Comparison of ENCODE assay signal across 8 cellular contexts in the genomic region with DNA sequence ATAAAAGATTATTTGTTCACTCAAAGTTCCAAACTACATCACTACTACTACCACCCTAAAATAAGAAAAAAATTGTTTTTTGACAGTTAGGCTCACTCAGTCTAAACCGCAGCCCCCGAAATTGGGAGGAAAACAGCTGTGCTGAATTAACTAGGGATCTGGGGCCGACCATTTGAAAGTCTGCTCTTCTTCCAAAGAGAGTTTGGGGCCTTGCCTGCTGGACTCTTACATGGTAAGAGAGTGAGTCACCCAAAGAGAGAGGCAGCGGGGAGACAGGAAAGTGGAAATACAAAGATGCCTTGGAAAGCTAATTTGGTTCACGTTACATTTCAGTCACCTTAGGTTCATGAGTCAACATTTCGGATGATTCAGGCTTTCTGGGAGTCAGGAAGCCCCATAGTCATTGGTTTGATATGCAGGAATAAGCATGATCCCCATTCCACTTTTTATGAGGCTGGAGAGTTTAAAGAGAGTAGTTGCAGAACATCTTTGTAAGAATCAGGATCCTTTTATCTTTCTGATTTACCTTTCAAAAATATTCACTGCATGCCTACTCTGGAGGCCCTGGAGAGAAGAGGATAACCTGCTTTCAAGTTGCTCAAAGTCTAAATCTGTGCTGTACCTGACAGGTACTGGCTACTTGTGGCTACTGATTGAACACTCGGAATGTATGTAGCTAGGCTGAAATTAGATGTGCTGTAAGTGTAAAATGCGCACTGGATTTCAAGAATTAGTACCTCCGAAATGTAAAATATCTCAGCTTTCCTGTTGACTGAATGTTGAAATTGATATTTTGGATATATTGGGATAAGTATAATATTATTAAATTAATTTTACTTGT. TPM values are rescaled to one million over a fixed set of nuclear protein-coding genes. Genes with fewer than 3 reads are reported as not detected.
DNase-seq lines count a peak whose midpoint lies in the region; ATAC-seq, FAIRE-seq and TF ChIP-seq lines count a peak whose summit lies in the region.

No MANE protein-coding gene starts in this region.

- H2BK12ac ChIP-seq in H1 (ENCODE audit: low read depth, low read length): peak overlapping the region; percentile 52; the same call in 1 of the 2 replicates

- no peaks in the 10 kb centered on the region for H3K27me3 ChIP-seq in MM.1S (replicated peaks; ENCODE audit: insufficient read depth, low read length)
- no peaks in the 10 kb centered on the region for H3K27me3 ChIP-seq in H1 (replicated peaks in 1 of 4; ENCODE audit: control insufficient read depth in 3 of 4, extremely low read depth in 1 of 4, insufficient read depth in 3 of 4, low read length in 3 of 4)
- H3K27me3 ChIP-seq in lung (ENCODE audit: control insufficient read depth, insufficient read depth): no peaks in the 10 kb centered on the region
- H3K27me3 ChIP-seq in stomach: no peaks in the 10 kb centered on the region

- H3K27ac ChIP-seq in MM.1S (ENCODE audit: low read length) (no peak overlapping the region), H1 (ENCODE audit: low read depth, low read length) (peak overlapping the region; percentile 51), lung (ENCODE audit: low read depth in 1 of 2, low read length in 1 of 2) (peak overlapping the region; percentile 89 to 98), stomach (peak overlapping the region; percentile 92 to 99 (median 99))

- no peak overlapping the region; the same call in 1 of the 2 replicates for H2AK5ac ChIP-seq in H1 (ENCODE audit: low read depth, low read length)

- no peak overlapping the region for H3K56ac ChIP-seq in H1 (replicated peaks; ENCODE audit: insufficient read length, low read depth, low read length)

- peak overlapping the region; percentile 77 for H3K4me3 ChIP-seq in MM.1S (ENCODE audit: low read length)
- H3K4me3 ChIP-seq in H1 (ENCODE audit: extremely low read depth in 1 of 4, insufficient read depth in 2 of 4, low read depth in 3 of 4, low read length in 4 of 4): peak overlapping the region; percentile 44 to 100 (median 62)
- peak overlapping the region; percentile 4 for H3K4me3 ChIP-seq in lung
- peak overlapping the region; percentile 89 to 93 (median 89) for H3K4me3 ChIP-seq in stomach

- no peak for ATAC-seq in activated B cell treated with CpG ODN at 0.5 μM for 24 hours (ENCODE audit: low read depth)
- peak; percentile 27 for ATAC-seq in lung (ENCODE audit: insufficient read depth, low FRiP score)
- no peak for ATAC-seq in HG03342 (IDR thresholded peaks at IDR 0.05; ENCODE audit: unreplicated experiment)

- peak overlapping the region; percentile 96 for H3K4me3 Mint-ChIP-seq in activated B cell treated with CpG ODN at 0.5 μM for 24 hours

- H2BK15ac ChIP-seq in H1 (ENCODE audit: low read length): no peak overlapping the region

- no peak for FAIRE-seq in H1 (lab: Jason Lieb, UNC)

- H3K36me3 ChIP-seq in MM.1S (replicated peaks; ENCODE audit: insufficient read depth, low read length) (no peaks in the 10 kb centered on the region), H1 (ENCODE audit: control insufficient read depth in 2 of 4, insufficient read depth in 4 of 4, low read length in 3 of 4) (no peaks in the 10 kb centered on the region; a peak in 1 of 8 replicates), lung (ENCODE audit: control insufficient read depth in 2 of 2, insufficient read depth in 2 of 2, low read length in 2 of 2) (no peaks in the 10 kb centered on the region), stomach (no peaks in the 10 kb centered on the region)

- H3K27me3 Mint-ChIP-seq in activated B cell treated with CpG ODN at 0.5 μM for 24 hours: no peaks in the 10 kb centered on the region

- H3K9me2 ChIP-seq in MM.1S (replicated peaks; ENCODE audit: insufficient read depth, low read length): no peaks in the 10 kb centered on the region

- WGBS in H1 (ENCODE audit: extremely low coverage in 1 of 2, insufficient coverage in 1 of 2, insufficient read length in 1 of 2, insufficient replicate concordance in 2 of 2, low coverage in 1 of 2, low lambda C conversion rate in 2 of 2, missing lambda C conversion rate in 1 of 2), 2 experiments: 29% methylated on average over 9 of the region's 9 CpGs; no CpG with 5 or more reads in 1 of the 2 experiments
- WGBS in lung, 2 donors: 22 to 23% methylated on average over 9 of the region's 9 CpGs
- 18 to 24% (median 22%) methylated on average over 9 of the region's 9 CpGs for WGBS in stomach, 5 donors

- peak overlapping the region; percentile 99 for H3K27ac Mint-ChIP-seq in activated B cell treated with CpG ODN at 0.5 μM for 24 hours

- peak overlapping the region; percentile 79 for H2BK5ac ChIP-seq in H1 (ENCODE audit: low read depth, low read length)

- H3K4me1 Mint-ChIP-seq in activated B cell treated with CpG ODN at 0.5 μM for 24 hours: peaks cover 66% of the 10 kb centered on the region

- TF ChIP-seq POLR2A in H1 (IDR thresholded peaks at IDR 0.05; ENCODE audit: control extremely low read depth in 1 of 2, low read depth in 2 of 2, low read length in 2 of 2) (0 out of 3 replicates have a peak, but pooled peaks of 1 of the 2 experiments have one; percentile 39), stomach (IDR thresholded peaks at IDR 0.05) (no peak)

- peak overlapping the region; percentile 46 for H4K5ac ChIP-seq in H1 (ENCODE audit: insufficient read length, low read depth, low read length)

- H2BK120ac ChIP-seq in H1 (replicated peaks; ENCODE audit: low read depth, low read length): no peak overlapping the region

- H4K20me1 ChIP-seq in MM.1S (ENCODE audit: insufficient read depth, low read length) (no peaks in the 10 kb centered on the region), H1 (replicated peaks in 1 of 2; ENCODE audit: control insufficient read depth in 1 of 2, insufficient read depth in 2 of 2, low read length in 2 of 2) (peaks cover 10 to 11% of the 10 kb centered on the region in 2 experiments)

- no peaks in the 10 kb centered on the region for H3K9me3 ChIP-seq in MM.1S (replicated peaks; ENCODE audit: insufficient read depth, low read length)
- H3K9me3 ChIP-seq in H1 (ENCODE audit: insufficient read depth in 2 of 2, low read depth in 1 of 2, low read length in 1 of 2): no peaks in the 10 kb centered on the region
- no peaks in the 10 kb centered on the region for H3K9me3 ChIP-seq in lung (ENCODE audit: control insufficient read depth in 2 of 2, insufficient read depth in 1 of 2, low read length in 1 of 2)
- H3K9me3 ChIP-seq in stomach: no peaks in the 10 kb centered on the region

- H3K4me2 ChIP-seq in MM.1S (ENCODE audit: low read depth, low read length): peak overlapping the region; percentile 80
- H3K4me2 ChIP-seq in H1 (ENCODE audit: insufficient read depth in 1 of 2, low read depth in 2 of 2, low read length in 2 of 2): peak overlapping the region; percentile 79 to 96

- POLR2A ChIA-PET in activated B cell treated with CpG ODN at 0.5 μM for 24 hours (lab: Charles Lee) (interaction anchor here (0.6 to 4.1 kb wide), 25 partner anchors 9 to 935 kb away, joined by 3 to 45 read pairs (median 4); a partner anchor contains a TSS), H1 (lab: Charles Lee; ENCODE audit: partially characterized antibody) (interaction anchor here (0.6 to 3.3 kb wide), 24 partner anchors 8 to 181 kb away, joined by 3 to 21 read pairs (median 5); a partner anchor contains a TSS)

- H3K9me3 Mint-ChIP-seq in activated B cell treated with CpG ODN at 0.5 μM for 24 hours: no peaks in the 10 kb centered on the region

- no peaks in the 10 kb centered on the region for H3K79me1 ChIP-seq in H1 (ENCODE audit: low read depth, low read length)

- peaks cover 44% of the 10 kb centered on the region for H3F3A ChIP-seq in MM.1S (ENCODE audit: insufficient read depth, low read length)

- TF ChIP-seq CTCF in MM.1S (IDR thresholded peaks at IDR 0.05; ENCODE audit: low read length): no peak
- TF ChIP-seq CTCF in activated B cell treated with CpG ODN at 0.5 μM for 24 hours (IDR thresholded peaks at IDR 0.05): no peak
- no peak for TF ChIP-seq CTCF in H1 (IDR thresholded peaks at IDR 0.05; ENCODE audit: control extremely low read depth in 1 of 3, insufficient read depth in 1 of 3, low read depth in 1 of 3, low read length in 3 of 3)
- no peak for TF ChIP-seq CTCF in lung (IDR thresholded peaks at IDR 0.05; ENCODE audit: control extremely low read depth, extremely low read depth)
- TF ChIP-seq CTCF in stomach (IDR thresholded peaks at IDR 0.05): no peak

- H4K8ac ChIP-seq in H1 (ENCODE audit: extremely low read depth, insufficient read depth, low read length): no peak overlapping the region

- TF ChIP-seq EP300 in H1 (IDR thresholded peaks at IDR 0.05; ENCODE audit: borderline replicate concordance in 1 of 2, low read depth in 2 of 2, low read length in 2 of 2) (no peak), stomach (IDR thresholded peaks at IDR 0.05) (no peak)

- no peak overlapping the region for H3K14ac ChIP-seq in H1 (ENCODE audit: insufficient read length)

- peak; percentile 7 for DNase-seq in NCI-H2029 (lab: John Stamatoyannopoulos, UW)
- no peak for DNase-seq in NCI-H2029 treated with DMSO at 0.1 percent for 48 hours (lab: John Stamatoyannopoulos, UW)
- DNase-seq in MM.1S: no peak
- DNase-seq in activated B cell treated with CpG ODN at 0.5 μM for 24 hours: no peak
- DNase-seq in H1 (ENCODE audit: low read depth in 1 of 2, low spot score in 2 of 2): peak in 1 of 2 experiments; percentile 39
- DNase-seq in lung (ENCODE audit: low spot score): peak; percentile 68
- peak; percentile 46 for DNase-seq in stomach

- peaks cover 12% of the 10 kb centered on the region for H3K36me3 Mint-ChIP-seq in activated B cell treated with CpG ODN at 0.5 μM for 24 hours (ENCODE audit: low read depth)

- H3K79me2 ChIP-seq in MM.1S (ENCODE audit: low read length): peaks cover 32% of the 10 kb centered on the region
- H3K79me2 ChIP-seq in H1 (ENCODE audit: control insufficient read depth in 1 of 2, insufficient read depth in 2 of 2, low read length in 2 of 2): peaks cover 23 to 32% of the 10 kb centered on the region in 2 experiments

- no peak overlapping the region; the same call in 1 of the 2 replicates for H2BK20ac ChIP-seq in H1 (ENCODE audit: low read length)

- no peak for TF ChIP-seq RAD21 in H1 (IDR thresholded peaks at IDR 0.05 in 1 of 2, conservative IDR thresholded peaks at IDR 0.05 in 1 of 2; ENCODE audit: low read depth in 2 of 2, low read length in 2 of 2)

- H2AFZ ChIP-seq in MM.1S (ENCODE audit: low read length) (peak overlapping the region; percentile 75), H1 (ENCODE audit: low read length) (no peak overlapping the region; the same call in 1 of the 2 replicates)

- CTCF ChIA-PET in activated B cell treated with CpG ODN at 0.5 μM for 24 hours (lab: Charles Lee) (interaction anchor here (1.1 to 2.9 kb wide), 6 partner anchors 11 to 124 kb away, joined by 4 to 20 read pairs (median 6); no protein-coding TSS in a partner anchor), H1 (lab: Charles Lee; ENCODE audit: partially characterized antibody) (interaction anchor here (0.8 to 2.3 kb wide), 9 partner anchors 11 to 123 kb away, joined by 3 to 8 read pairs (median 5); no protein-coding TSS in a partner anchor)

- no peak overlapping the region for H3K4ac ChIP-seq in H1 (replicated peaks; ENCODE audit: insufficient read length, low read depth, low read length)

- H3K23ac ChIP-seq in H1 (ENCODE audit: insufficient read length): no peak overlapping the region

- H3K23me2 ChIP-seq in H1 (ENCODE audit: low read depth, low read length): peaks cover 4% of the 10 kb centered on the region

- intact Hi-C loops in activated B cell treated with CpG ODN at 0.5 μM for 24 hours (cut with micrococcal nuclease): loop anchor here (2.0 to 10.0 kb wide), 6 partner anchors 101 to 566 kb away; a partner anchor contains a TSS
- intact Hi-C loops in stomach (cut with DNase I; ENCODE audit: low total_unique reads): no loop called here

- no peak overlapping the region for H4K91ac ChIP-seq in H1 (replicated peaks; ENCODE audit: insufficient read length, low read length)

- peaks cover 30% of the 10 kb centered on the region for H3K4me1 ChIP-seq in MM.1S (ENCODE audit: low read length)
- H3K4me1 ChIP-seq in H1 (replicated peaks in 1 of 4; ENCODE audit: control insufficient read depth in 3 of 4, insufficient read depth in 4 of 4, low read length in 3 of 4): peaks cover 0 to 6% (median 5%) of the 10 kb centered on the region in 4 experiments; a peak in 4 of 7 replicates
- H3K4me1 ChIP-seq in lung (ENCODE audit: control insufficient read depth in 2 of 2, insufficient read depth in 2 of 2, low read length in 2 of 2): peaks cover 1 to 4% of the 10 kb centered on the region in 2 donors
- peaks cover 23 to 39% (median 32%) of the 10 kb centered on the region in 4 donors for H3K4me1 ChIP-seq in stomach

- peak overlapping the region; percentile 53 for H3K18ac ChIP-seq in H1 (ENCODE audit: extremely low read depth, low read length)

- H3K9ac ChIP-seq in MM.1S (ENCODE audit: low read length) (peak overlapping the region; percentile 66), H1 (replicated peaks in 1 of 4; ENCODE audit: extremely low read depth in 1 of 4, low read depth in 3 of 4, low read length in 3 of 4) (peak overlapping the region in 3 of 4 experiments; percentile 51 to 83 (median 60); a peak in 6 of 7 replicates)

RNA-seq across cellular contexts. Expression of a gene that starts 1.0 kb away (rescaled TPM):
- total RNA-seq in activated B cell treated with CpG ODN at 0.5 μM for 24 hours: 60.5 and 60.6 TPM in 2 replicates
- 240 and 242 TPM in 2 replicates for total RNA-seq in H1 (2021; fragmentation: NEBNext Ultra II Directional; extraction: Animal tissue kit (Norgen Biotek cat#: 25700))
- 113 and 179 TPM in 2 replicates for polyA plus RNA-seq in H1 (2011; rRNA removed)
- polyA plus RNA-seq in H1 (2011; cell fraction: cytosol; rRNA removed): 181 TPM
- polyA plus RNA-seq in H1 (2011; cell fraction: nucleus; rRNA removed): 68.6 TPM
- polyA plus RNA-seq in H1 (2012, experiment 1 of 2): 159 to 285 TPM (median 199 TPM) in 4 replicates
- 93.2 TPM for polyA plus RNA-seq in H1 (2012, experiment 2 of 2)
- 447 TPM for polyA plus RNA-seq in H1 (2013, experiment 1 of 2)
- 509 TPM for polyA plus RNA-seq in H1 (2013, experiment 2 of 2)
- 157 and 171 TPM in 2 replicates for polyA minus RNA-seq in H1 (2011; rRNA and poly(A)+ RNA removed)
- 108 TPM for polyA minus RNA-seq in H1 (2011; cell fraction: cytosol; rRNA and poly(A)+ RNA removed)
- polyA minus RNA-seq in H1 (2011; cell fraction: nucleus; rRNA and poly(A)+ RNA removed): 128 TPM
- total RNA-seq in lung: 100 to 1,000 TPM; 168 to 311 TPM
- 100 to 1,000 TPM; 168 to 292 TPM for polyA plus RNA-seq in lung
- total RNA-seq in stomach: 100 to 1,000 TPM; 114 to 463 (median 173) TPM
- 100 to 1,000 TPM in 1 of 3 donors, 10 to 100 TPM in 2; 40.8 to 116 (median 48.7) TPM for polyA plus RNA-seq in stomach

Comparison
In these comparisons a context has a peak if more than half of its experiments do, and no peak if none do; other contexts are left out.
1. DNase-seq: peak in NCI-H2029 (single experiment), lung (single experiment) and stomach (single experiment); none in NCI-H2029 treated with DMSO at 0.1 percent for 48 hours (single experiment), MM.1S (single experiment) and activated B cell treated with CpG ODN at 0.5 μM for 24 hours (single experiment).
2. H3K4me3 ChIP-seq: peak in every context shown above with its lines; median percentile 89 in stomach; 77 in MM.1S; 62 in H1; 4 in lung.